15 cellular contexts compared by ENCODE assay signal in the genomic region with DNA sequence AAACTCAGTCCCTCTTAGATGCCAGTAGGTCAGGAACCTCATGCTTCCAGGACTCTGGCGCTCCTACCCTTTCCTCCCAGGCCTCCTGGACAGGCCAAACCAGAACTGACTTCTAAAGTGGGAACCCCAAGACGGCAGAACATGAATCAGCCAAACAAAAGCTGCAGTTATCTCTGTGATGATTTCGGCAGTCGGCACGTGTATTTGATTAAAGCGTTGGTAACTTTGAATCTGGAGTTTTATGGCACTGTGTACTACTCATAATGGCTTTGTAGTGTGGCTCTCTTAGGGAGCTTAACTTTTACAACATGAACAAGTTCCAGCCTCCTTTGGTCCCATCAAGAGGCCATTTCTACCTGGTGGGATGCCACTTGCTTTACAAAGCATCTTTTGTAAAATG. TPM values are rescaled to one million over a fixed set of nuclear protein-coding genes. Genes with fewer than 3 reads are reported as not detected.
A peak's percentile ranks its signal among the peaks of the same experiment; 100 is the strongest.
DNase-seq lines count a peak whose midpoint lies in the region; ATAC-seq and TF ChIP-seq lines count a peak whose summit lies in the region.
"Had no signal": no experiment of that assay in that cellular context is flagged by ENCODE, and none has a peak within 500 bp of the region (broad histone marks: within the 10 kb centered on the region; RNA-seq: fewer than 3 reads in every experiment).

No MANE protein-coding gene starts in this region.

- H3K27ac ChIP-seq in IMR-90 (ENCODE audit: insufficient read depth, low read length), result peak overlapping the region; percentile 14; the same call in 1 of the 2 replicates
- H3K27ac ChIP-seq in mesenchymal stem cell (ENCODE audit: low read length, poor library complexity, severe bottlenecking), result peak overlapping the region; percentile 69
- peak overlapping the region; percentile 31 for H3K27ac ChIP-seq in substantia nigra (ENCODE audit: low read depth, low read length, poor library complexity, severe bottlenecking)

- H3K9ac ChIP-seq in IMR-90 (ENCODE audit: low read depth, low read length) (no peak overlapping the region), mesenchymal stem cell (ENCODE audit: low read length) (no peak overlapping the region)

- H3K36me3 ChIP-seq in IMR-90 (ENCODE audit: control insufficient read depth, insufficient read depth, low read length) (peaks cover 17% of the 10 kb centered on the region), mesenchymal stem cell (ENCODE audit: control insufficient read depth in 1 of 2, insufficient read depth in 2 of 2, low read depth in 1 of 2, low read length in 2 of 2) (peaks cover 5 to 34% of the 10 kb centered on the region in 2 experiments)

- H3K4me2 ChIP-seq in IMR-90 (ENCODE audit: low read depth, low read length) (no peak overlapping the region), mesenchymal stem cell (ENCODE audit: low read length, poor library complexity, severe bottlenecking) (no peak overlapping the region)

- in situ Hi-C loops in IMR-90 (cut with MboI; ENCODE audit: low sequenced_read_pairs), result no loop called here

- H3K9me1 ChIP-seq in IMR-90 (ENCODE audit: insufficient read depth, low read length), result peaks cover 51% of the 10 kb centered on the region

- peaks cover 54% of the 10 kb centered on the region for H4K20me1 ChIP-seq in IMR-90 (ENCODE audit: insufficient read depth, low read length)

- H2AK5ac ChIP-seq in IMR-90 (ENCODE audit: low read depth, low read length) (peak overlapping the region; percentile 64), mesenchymal stem cell (ENCODE audit: low read length, severe bottlenecking) (peak overlapping the region; percentile 33)

- peak overlapping the region; percentile 69 for H3K14ac ChIP-seq in IMR-90 (replicated peaks; ENCODE audit: low read depth, low read length)
- H3K14ac ChIP-seq in mesenchymal stem cell (ENCODE audit: low read length in 2 of 2), result no peak overlapping the region

- intact Hi-C loops in IMR-90 (cut with micrococcal nuclease), result no loop called here

- no peaks in the 10 kb centered on the region for H3K27me3 ChIP-seq in IMR-90 (ENCODE audit: control insufficient read depth, insufficient read depth, low read length)
- no peaks in the 10 kb centered on the region for H3K27me3 ChIP-seq in mesenchymal stem cell (ENCODE audit: control insufficient read depth in 1 of 2, insufficient read depth in 1 of 2, low read length in 2 of 2)

- peak overlapping the region; percentile 6 to 21 for H2BK12ac ChIP-seq in mesenchymal stem cell (ENCODE audit: low read length in 2 of 2)

- H3K9me3 Mint-ChIP-seq in central memory CD8-positive, alpha-beta T cell, result no peaks in the 10 kb centered on the region
- H3K9me3 Mint-ChIP-seq in stimulated activated naive B cell treated with anti-CD40 and anti-IgM and Interleukin-4, amounts not matched to agents 10 μg/mL and 1 μg/mL and 100 μg/mL, for 72 hours, result no peaks in the 10 kb centered on the region
- H3K9me3 Mint-ChIP-seq: IgD-negative memory B cell; stimulated activated naive CD8-positive, alpha-beta T cell treated with anti-CD3 and anti-CD28 coated beads, Interleukin-15, Interleukin-2, amounts not matched to agents 100 ng/mL and 50 ng/mL, for 24 hours had no signal

- 100% methylated on average over 1 of the region's 6 CpGs; no CpG with 5 or more reads in 1 of the 2 experiments for WGBS in IMR-90 (ENCODE audit: extremely low coverage in 2 of 2, insufficient read length in 1 of 2), 2 experiments
- WGBS in mesenchymal stem cell, result 68% methylated on average over 6 of the region's 6 CpGs

- H2BK5ac ChIP-seq in IMR-90 (ENCODE audit: low read depth, low read length, poor library complexity, severe bottlenecking) (peak overlapping the region; percentile 59), mesenchymal stem cell (ENCODE audit: low read depth, low read length, poor library complexity, severe bottlenecking) (no peak overlapping the region)

- no peak overlapping the region for H3K56ac ChIP-seq in IMR-90 (ENCODE audit: extremely low read depth, insufficient read depth, low read length)

- no peak overlapping the region for H2AFZ ChIP-seq in IMR-90 (replicated peaks; ENCODE audit: low read length, poor library complexity)
- H2AFZ ChIP-seq in mesenchymal stem cell (ENCODE audit: low read depth, low read length), result no peak overlapping the region

- H3K79me1 ChIP-seq in IMR-90 (ENCODE audit: low read depth in 1 of 2, low read length in 2 of 2) (peaks cover 0 to 66% of the 10 kb centered on the region in 2 experiments; a peak in 2 of 4 replicates), mesenchymal stem cell (replicated peaks; ENCODE audit: low read length, poor library complexity, severe bottlenecking) (no peaks in the 10 kb centered on the region)

- H3K27me3 Mint-ChIP-seq in central memory CD8-positive, alpha-beta T cell, result no peaks in the 10 kb centered on the region
- H3K27me3 Mint-ChIP-seq in stimulated activated naive B cell treated with anti-CD40 and anti-IgM and Interleukin-4, amounts not matched to agents 10 μg/mL and 1 μg/mL and 100 μg/mL, for 72 hours, result no peaks in the 10 kb centered on the region
- H3K27me3 Mint-ChIP-seq: IgD-negative memory B cell; stimulated activated naive CD8-positive, alpha-beta T cell treated with anti-CD3 and anti-CD28 coated beads, Interleukin-15, Interleukin-2, amounts not matched to agents 100 ng/mL and 50 ng/mL, for 24 hours had no signal

- peaks cover 20% of the 10 kb centered on the region for H3K36me3 Mint-ChIP-seq in central memory CD8-positive, alpha-beta T cell (ENCODE audit: insufficient read depth)
- peaks cover 11 to 31% of the 10 kb centered on the region in 2 donors for H3K36me3 Mint-ChIP-seq in stimulated activated naive B cell treated with anti-CD40 and anti-IgM and Interleukin-4, amounts not matched to agents 10 μg/mL and 1 μg/mL and 100 μg/mL, for 72 hours
- H3K36me3 Mint-ChIP-seq: IgD-negative memory B cell had no signal

- H3K18ac ChIP-seq in IMR-90 (ENCODE audit: low read depth, low read length) (0 out of 2 replicates have a peak overlapping the region, but pooled peaks have one; percentile 17), mesenchymal stem cell (ENCODE audit: low read depth in 1 of 2, low read length in 2 of 2) (no peak overlapping the region)

- dilution Hi-C loops in IMR-90 (cut with HindIII; ENCODE audit: low sequenced_read_pairs, unreplicated experiment), result no loop called here

- H2BK20ac ChIP-seq in IMR-90 (ENCODE audit: low read depth, low read length), result peak overlapping the region; percentile 43; the same call in 1 of the 2 replicates

- no peak overlapping the region for H3K4me3 Mint-ChIP-seq in central memory CD8-positive, alpha-beta T cell
- H3K4me3 Mint-ChIP-seq in stimulated activated naive B cell treated with anti-CD40 and anti-IgM and Interleukin-4, amounts not matched to agents 10 μg/mL and 1 μg/mL and 100 μg/mL, for 72 hours, result no peak overlapping the region
- H3K4me3 Mint-ChIP-seq: activated CD4-positive, alpha-beta T cell treated with anti-CD3 and anti-CD28 coated beads for 36 hours; stimulated activated naive CD8-positive, alpha-beta T cell treated with anti-CD3 and anti-CD28 coated beads, Interleukin-15, Interleukin-2, amounts not matched to agents 100 ng/mL and 50 ng/mL, for 24 hours had no signal

- POLR2A ChIA-PET in IMR-90 (lab: Charles Lee; ENCODE audit: unreplicated experiment), result no interaction called here

- H3K9me3 ChIP-seq in IMR-90 (ENCODE audit: control insufficient read depth, insufficient read depth, low read length) (no peaks in the 10 kb centered on the region), mesenchymal stem cell (ENCODE audit: control insufficient read depth, low read length) (no peaks in the 10 kb centered on the region)

- no peak overlapping the region for H2AK9ac ChIP-seq in IMR-90 (replicated peaks; ENCODE audit: low read depth, low read length, poor library complexity)

- no peak for TF ChIP-seq POLR2A in IMR-90 (IDR thresholded peaks at IDR 0.05; ENCODE audit: low read depth, low read length)

- H3K4me3 ChIP-seq in IMR-90 (ENCODE audit: insufficient read depth, low read depth, low read length) (no peak overlapping the region), mesenchymal stem cell (ENCODE audit: insufficient read depth in 1 of 2, low read depth in 1 of 2, low read length in 2 of 2) (no peak overlapping the region)

- no peak overlapping the region for H4K5ac ChIP-seq in IMR-90 (ENCODE audit: low read depth, low read length)

- H3K23ac ChIP-seq in IMR-90 (ENCODE audit: low read depth, low read length) (peak overlapping the region; percentile 61; the same call in 1 of the 2 replicates), mesenchymal stem cell (ENCODE audit: low read length in 2 of 2) (peak overlapping the region in 1 of 2 experiments; percentile 34)

- H4K91ac ChIP-seq in IMR-90 (ENCODE audit: insufficient read depth, low read depth, low read length) (peak overlapping the region; percentile 56; the same call in 1 of the 2 replicates), mesenchymal stem cell (ENCODE audit: low read length) (peak overlapping the region; percentile 43)

- H4K8ac ChIP-seq in IMR-90 (ENCODE audit: low read depth in 2 of 2, low read length in 2 of 2) (peak overlapping the region in 1 of 2 experiments; percentile 46; a peak in 3 of 4 replicates), mesenchymal stem cell (ENCODE audit: low read length) (no peak overlapping the region)

- DNase-seq in IMR-90, result no peak
- DNase-seq in central memory CD8-positive, alpha-beta T cell (ENCODE audit: low spot score in 2 of 2), result no peak
- DNase-seq in mesenchymal stem cell, result no peak
- DNase-seq in substantia nigra (lab: John Stamatoyannopoulos, UW), result no peak
- DNase-seq in NCI-H2227 (lab: John Stamatoyannopoulos, UW; ENCODE audit: unreplicated experiment), result no peak
- DNase-seq in T-helper 2 cell, result no peak
- no peak for DNase-seq in stimulated activated naive B cell treated with anti-CD40 and anti-IgM and Interleukin-4, amounts not matched to agents 10 μg/mL and 1 μg/mL and 100 μg/mL, for 72 hours
- DNase-seq: activated CD4-positive, alpha-beta T cell treated with anti-CD3 and anti-CD28 coated beads for 36 hours; activated naive CD4-positive, alpha-beta T cell; NCI-H2081 treated with DMSO at 0.1 percent for 48 hours; SHP77; stimulated activated CD4-positive, alpha-beta T cell treated with anti-CD3 and anti-CD28 coated beads, Interleukin-15, amount 100 ng/mL, for 24 hours had no signal

- no peak for TF ChIP-seq CTCF in IMR-90 (conservative IDR thresholded peaks at IDR 0.05; ENCODE audit: low read depth, low read length)

- H3K4me1 ChIP-seq in IMR-90 (ENCODE audit: control insufficient read depth, insufficient read depth, low read length) (peaks cover 54% of the 10 kb centered on the region), mesenchymal stem cell (ENCODE audit: control insufficient read depth, insufficient read depth, low read depth, low read length) (peaks cover 56% of the 10 kb centered on the region)

- H3K4ac ChIP-seq in IMR-90 (ENCODE audit: low read depth, low read length) (peak overlapping the region; percentile 84), mesenchymal stem cell (ENCODE audit: low read depth in 1 of 2, low read length in 2 of 2) (no peak overlapping the region)

- H3K27ac Mint-ChIP-seq in central memory CD8-positive, alpha-beta T cell (ENCODE audit: low read depth), result peak overlapping the region; percentile 22
- H3K27ac Mint-ChIP-seq in stimulated activated naive B cell treated with anti-CD40 and anti-IgM and Interleukin-4, amounts not matched to agents 10 μg/mL and 1 μg/mL and 100 μg/mL, for 72 hours, result no peak overlapping the region
- H3K27ac Mint-ChIP-seq: activated CD4-positive, alpha-beta T cell treated with anti-CD3 and anti-CD28 coated beads for 36 hours; stimulated activated naive CD8-positive, alpha-beta T cell treated with anti-CD3 and anti-CD28 coated beads, Interleukin-15, Interleukin-2, amounts not matched to agents 100 ng/mL and 50 ng/mL, for 24 hours had no signal

- no TSS peak for BruUV-seq in IMR-90 (replicated peaks; lab: Mats Ljungman, UMichigan)

- H2BK15ac ChIP-seq in IMR-90 (ENCODE audit: low read depth, low read length), result peak overlapping the region; percentile 57; the same call in 1 of the 3 replicates
- H2BK15ac ChIP-seq in mesenchymal stem cell (ENCODE audit: low read depth, poor library complexity, severe bottlenecking), result no peak overlapping the region

- H2BK120ac ChIP-seq in IMR-90 (ENCODE audit: low read depth, low read length), result peak overlapping the region; percentile 77; the same call in 1 of the 2 replicates
- peak overlapping the region; percentile 27 for H2BK120ac ChIP-seq in mesenchymal stem cell (ENCODE audit: low read depth, low read length)

- TF ChIP-seq RAD21 in IMR-90 (IDR thresholded peaks at IDR 0.05; ENCODE audit: low read length), result no peak

- ATAC-seq in IMR-90 (ENCODE audit: low read depth) (no peak), HG02852 (IDR thresholded peaks at IDR 0.05; ENCODE audit: unreplicated experiment) (no peak)
- no peak for ATAC-seq in central memory CD8-positive, alpha-beta T cell (replicated peaks; ENCODE audit: extremely low read depth, poor library complexity, severe bottlenecking)
- no peak for ATAC-seq in stimulated activated naive B cell treated with anti-CD40 and anti-IgM and Interleukin-4, amounts not matched to agents 10 μg/mL and 1 μg/mL and 100 μg/mL, for 72 hours (replicated peaks)
- ATAC-seq: activated CD4-positive, alpha-beta T cell treated with anti-CD3 and anti-CD28 coated beads for 36 hours had no signal

- CTCF ChIA-PET in IMR-90 (lab: Yijun Ruan, JAX), result no interaction called here

- H3K4me1 Mint-ChIP-seq in central memory CD8-positive, alpha-beta T cell, result peaks cover 85% of the 10 kb centered on the region
- peaks cover 32 to 74% of the 10 kb centered on the region in 2 donors for H3K4me1 Mint-ChIP-seq in stimulated activated naive B cell treated with anti-CD40 and anti-IgM and Interleukin-4, amounts not matched to agents 10 μg/mL and 1 μg/mL and 100 μg/mL, for 72 hours

RNA-seq across cellular contexts. Expression of gene ACTN4, which starts 13.7 kb away (rescaled TPM):
- 614 and 659 TPM in 2 replicates for total RNA-seq in IMR-90 (2012; rRNA removed)
- polyA plus RNA-seq in IMR-90 (2012; rRNA removed), result 497 and 541 TPM in 2 replicates
- 291 and 549 TPM in 2 replicates for polyA plus RNA-seq in IMR-90 (2012; cell fraction: cytosol; rRNA removed)
- polyA plus RNA-seq in IMR-90 (2012; cell fraction: nucleus; rRNA removed; ENCODE audit: low replicate concordance), result 608 and 1,383 TPM in 2 replicates
- 259 TPM for polyA plus RNA-seq in mesenchymal stem cell (2013, experiment 1 of 2)
- polyA plus RNA-seq in mesenchymal stem cell (2013, experiment 2 of 2), result 250 TPM

RNA-seq across cellular contexts. Expression of gene EIF3K, which starts 42.2 kb away (rescaled TPM):
- total RNA-seq in IMR-90 (2012; rRNA removed), result 965 and 1,137 TPM in 2 replicates
- polyA plus RNA-seq in IMR-90 (2012; rRNA removed), result 524 and 575 TPM in 2 replicates
- 561 and 960 TPM in 2 replicates for polyA plus RNA-seq in IMR-90 (2012; cell fraction: cytosol; rRNA removed)
- 263 and 486 TPM in 2 replicates for polyA plus RNA-seq in IMR-90 (2012; cell fraction: nucleus; rRNA removed; ENCODE audit: low replicate concordance)
- polyA plus RNA-seq in mesenchymal stem cell (2013, experiment 1 of 2), result 221 TPM
- 218 TPM for polyA plus RNA-seq in mesenchymal stem cell (2013, experiment 2 of 2)

RNA-seq across cellular contexts. Expression of gene MAP4K1, which starts 43.4 kb away (rescaled TPM):
- not detected in 2 replicates for total RNA-seq in IMR-90 (2012; rRNA removed)
- 0.16 and 0.22 TPM in 2 replicates for polyA plus RNA-seq in IMR-90 (2012; rRNA removed)
- 0.04 and 0.38 TPM in 2 replicates for polyA plus RNA-seq in IMR-90 (2012; cell fraction: cytosol; rRNA removed)
- 1.5 and 1.7 TPM in 2 replicates for polyA plus RNA-seq in IMR-90 (2012; cell fraction: nucleus; rRNA removed; ENCODE audit: low replicate concordance)
- 0.14 TPM for polyA plus RNA-seq in mesenchymal stem cell (2013, experiment 1 of 2)
- polyA plus RNA-seq in mesenchymal stem cell (2013, experiment 2 of 2), result 0.08 TPM

Comparison
In these comparisons a context has a peak if more than half of its experiments do, and no peak if none do; other contexts are left out.
1. H3K27ac ChIP-seq: peak in every context shown above with its lines; median percentile 69 in mesenchymal stem cell; 31 in substantia nigra; 14 in IMR-90.